In the genomic region with DNA sequence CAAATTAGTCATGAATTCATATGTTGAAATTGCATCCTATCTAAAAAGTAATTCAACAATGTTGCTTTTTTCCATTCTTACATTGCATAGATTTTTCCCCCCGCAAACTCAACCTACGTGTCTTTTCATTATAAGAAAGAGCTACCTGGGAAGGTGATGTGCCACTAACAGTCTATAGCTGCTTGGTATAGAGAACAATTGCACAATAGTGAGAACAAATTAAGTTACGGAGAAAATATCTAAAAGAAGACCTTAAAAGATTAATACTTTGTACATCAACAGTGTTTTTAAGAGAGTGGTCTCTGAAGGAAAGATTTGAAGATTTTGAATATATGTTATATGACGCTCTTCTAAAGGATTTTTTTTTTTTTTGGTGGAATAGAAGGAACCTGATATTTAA, we compare ENCODE assay signal across 17 cellular contexts.
DNase-seq lines count a peak whose midpoint lies in the region; ATAC-seq, FAIRE-seq and TF ChIP-seq lines count a peak whose summit lies in the region.
"Had no signal": no experiment of that assay in that cellular context is flagged by ENCODE, and none has a peak within 500 bp of the region (broad histone marks: within the 10 kb centered on the region; RNA-seq: fewer than 3 reads in every experiment).

No MANE protein-coding gene starts in this region.

- H3K4me1 ChIP-seq in IMR-90 (ENCODE audit: control insufficient read depth, insufficient read depth, low read length) = peaks cover 4% of the 10 kb centered on the region
- H3K4me1 ChIP-seq in RWPE2 (ENCODE audit: insufficient read depth, poor library complexity, severe bottlenecking) = peaks cover 10% of the 10 kb centered on the region
- peaks cover 9% of the 10 kb centered on the region for H3K4me1 ChIP-seq in endothelial cell of umbilical vein (ENCODE audit: control insufficient read depth, extremely low read depth, insufficient read depth, low read length)
- H3K4me1 ChIP-seq in mesendoderm (ENCODE audit: control insufficient read depth, low read depth, low read length) = peaks cover 8% of the 10 kb centered on the region
- H3K4me1 ChIP-seq: Caco-2 had no signal

- H3K27me3 Mint-ChIP-seq in Calu3 (ENCODE audit: unreplicated experiment) = no peaks in the 10 kb centered on the region
- H3K27me3 Mint-ChIP-seq: B cell; CD4-positive, CD25-positive, alpha-beta regulatory T cell had no signal

- no peak overlapping the region for H3K9ac ChIP-seq in IMR-90 (ENCODE audit: low read depth, low read length)
- no peak overlapping the region for H3K9ac ChIP-seq in endothelial cell of umbilical vein (replicated peaks; ENCODE audit: extremely low read depth, insufficient read depth, low read length)
- H3K9ac ChIP-seq in mesendoderm (ENCODE audit: low read length) = no peak overlapping the region
- H3K9ac ChIP-seq: BLaER1, GM23248 had no signal

- CTCF ChIA-PET in Calu3 (lab: Charles Lee) (interaction anchor here (0.7 to 1.1 kb wide), 4 partner anchors 27 to 202 kb away, joined by 3 to 4 read pairs (median 3); no protein-coding TSS in a partner anchor), IMR-90 (lab: Yijun Ruan, JAX) (interaction anchor here (0.6 to 1.3 kb wide), 3 partner anchors 10 to 1006 kb away, joined by 3 to 4 read pairs (median 4); a partner anchor contains a TSS), endothelial cell of umbilical vein (lab: Charles Lee) (interaction anchor here (0.7 to 2.7 kb wide), 12 partner anchors 15 to 1596 kb away, joined by 3 to 25 read pairs (median 4); no protein-coding TSS in a partner anchor)

- TF ChIP-seq CTCF in Calu3 (IDR thresholded peaks at IDR 0.05; ENCODE audit: unreplicated experiment) (no peak), IMR-90 (conservative IDR thresholded peaks at IDR 0.05; ENCODE audit: low read depth, low read length) (no peak), RWPE2 (IDR thresholded peaks at IDR 0.05; ENCODE audit: poor library complexity, severe bottlenecking) (no peak), endothelial cell of umbilical vein (IDR thresholded peaks at IDR 0.05; ENCODE audit: extremely low read depth in 1 of 2, insufficient read depth in 1 of 2, low read depth in 1 of 2, low read length in 2 of 2) (no peak)

- in situ Hi-C loops in IMR-90 (cut with MboI; ENCODE audit: low sequenced_read_pairs) = loop anchor here (25.0 kb wide), 1 partner anchor 752 kb away; a partner anchor contains a TSS

- FAIRE-seq in endothelial cell of umbilical vein (lab: Jason Lieb, UNC) (no peak), GM12891 (lab: Jason Lieb, UNC) (no peak)
- FAIRE-seq: GM12892 had no signal

- H3K4me1 Mint-ChIP-seq in Calu3 (ENCODE audit: low read depth, unreplicated experiment) = peaks cover 63% of the 10 kb centered on the region

- H3K56ac ChIP-seq in IMR-90 (ENCODE audit: extremely low read depth, insufficient read depth, low read length) (no peak overlapping the region), mesendoderm (ENCODE audit: low read length) (no peak overlapping the region)

- H3K9me3 ChIP-seq in IMR-90 (ENCODE audit: control insufficient read depth, insufficient read depth, low read length) (no peaks in the 10 kb centered on the region), RWPE2 (ENCODE audit: severe bottlenecking) (no peaks in the 10 kb centered on the region), endothelial cell of umbilical vein (replicated peaks; ENCODE audit: control insufficient read depth, insufficient read depth, low read length) (no peaks in the 10 kb centered on the region)
- H3K9me3 ChIP-seq: BLaER1, Caco-2 had no signal

- no TSS peak for BruUV-seq in Calu3 (replicated peaks; lab: Mats Ljungman, UMichigan)
- no TSS peak for BruUV-seq in IMR-90 (replicated peaks; lab: Mats Ljungman, UMichigan)
- BruUV-seq in endothelial cell of umbilical vein (replicated peaks; lab: Mats Ljungman, UMichigan) = no TSS peak

- no peak for TF ChIP-seq RAD21 in IMR-90 (IDR thresholded peaks at IDR 0.05; ENCODE audit: low read length)

- H3K4me3 Mint-ChIP-seq in Calu3 (ENCODE audit: low read depth, unreplicated experiment) = peak overlapping the region; percentile 20
- H3K4me3 Mint-ChIP-seq: B cell; CD8-positive, alpha-beta T cell had no signal

- H3K23ac ChIP-seq in IMR-90 (ENCODE audit: low read depth, low read length) = no peak overlapping the region
- H3K23ac ChIP-seq in mesendoderm (ENCODE audit: low read length) = no peak overlapping the region

- peak overlapping the region; percentile 76 for H3K27ac Mint-ChIP-seq in Calu3 (ENCODE audit: unreplicated experiment)
- H3K27ac Mint-ChIP-seq: B cell; CD4-positive, CD25-positive, alpha-beta regulatory T cell; CD8-positive, alpha-beta T cell had no signal

- H2AK5ac ChIP-seq in IMR-90 (ENCODE audit: low read depth, low read length) (no peak overlapping the region), mesendoderm (ENCODE audit: low read length) (no peak overlapping the region)

- H2AFZ ChIP-seq in IMR-90 (replicated peaks; ENCODE audit: low read length, poor library complexity) (no peak overlapping the region), endothelial cell of umbilical vein (ENCODE audit: low read depth, low read length) (no peak overlapping the region)
- H2AFZ ChIP-seq: GM23248 had no signal

- no peaks in the 10 kb centered on the region for H3K79me2 ChIP-seq in endothelial cell of umbilical vein (ENCODE audit: control insufficient read depth, insufficient read depth, low read length)
- H3K79me2 ChIP-seq in mesendoderm (ENCODE audit: control insufficient read depth, insufficient read depth, low read length) = no peaks in the 10 kb centered on the region

- H4K8ac ChIP-seq in IMR-90 (ENCODE audit: low read depth in 2 of 2, low read length in 2 of 2) = no peak overlapping the region
- H4K8ac ChIP-seq in mesendoderm (ENCODE audit: low read depth, low read length) = no peak overlapping the region

- POLR2A ChIA-PET in IMR-90 (lab: Charles Lee; ENCODE audit: unreplicated experiment) (no interaction called here), endothelial cell of umbilical vein (lab: Charles Lee) (no interaction called here)

- ATAC-seq in IMR-90 (ENCODE audit: low read depth) (no peak), RWPE2 (ENCODE audit: low read depth) (no peak; the same call in 1 of the 3 replicates), GM19328 (IDR thresholded peaks at IDR 0.05; ENCODE audit: unreplicated experiment) (no peak)

- peaks cover 3% of the 10 kb centered on the region; the same call in 1 of the 2 replicates for H3K9me1 ChIP-seq in IMR-90 (ENCODE audit: insufficient read depth, low read length)
- no peaks in the 10 kb centered on the region for H3K9me1 ChIP-seq in endothelial cell of umbilical vein (replicated peaks; ENCODE audit: control insufficient read depth, extremely low read depth, insufficient read depth, low read length)

- TF ChIP-seq POLR2A in IMR-90 (IDR thresholded peaks at IDR 0.05; ENCODE audit: low read depth, low read length) (no peak), endothelial cell of umbilical vein (IDR thresholded peaks at IDR 0.05; ENCODE audit: low read depth, low read length) (no peak), GM12891 (IDR thresholded peaks at IDR 0.05; ENCODE audit: low read depth, low read length) (no peak)

- H4K5ac ChIP-seq in IMR-90 (ENCODE audit: low read depth, low read length) = no peak overlapping the region
- H4K5ac ChIP-seq in mesendoderm (ENCODE audit: low read length) = no peak overlapping the region

- H3K18ac ChIP-seq in IMR-90 (ENCODE audit: low read depth, low read length) (no peak overlapping the region), mesendoderm (ENCODE audit: low read length) (no peak overlapping the region)

- dilution Hi-C loops in IMR-90 (cut with HindIII; ENCODE audit: low sequenced_read_pairs, unreplicated experiment) (no loop called here), endothelial cell of umbilical vein (cut with MboI; ENCODE audit: extremely low pct_ligation_motif_present, low sequenced_read_pairs) (no loop called here)

- H3K4ac ChIP-seq in IMR-90 (ENCODE audit: low read depth, low read length) (no peak overlapping the region), mesendoderm (ENCODE audit: low read depth, low read length) (no peak overlapping the region)

- no peaks in the 10 kb centered on the region; the same call in 1 of the 2 replicates for H4K20me1 ChIP-seq in IMR-90 (ENCODE audit: insufficient read depth, low read length)
- no peaks in the 10 kb centered on the region for H4K20me1 ChIP-seq in endothelial cell of umbilical vein (replicated peaks; ENCODE audit: control insufficient read depth, extremely low read depth, insufficient read depth, low read length)
- H4K20me1 ChIP-seq: BLaER1 had no signal

- H3K27me3 ChIP-seq in IMR-90 (ENCODE audit: control insufficient read depth, insufficient read depth, low read length) (no peaks in the 10 kb centered on the region), RWPE2 (ENCODE audit: insufficient read depth, poor library complexity, severe bottlenecking) (no peaks in the 10 kb centered on the region), endothelial cell of umbilical vein (ENCODE audit: control insufficient read depth in 2 of 2, insufficient read depth in 2 of 2, low read length in 2 of 2) (no peaks in the 10 kb centered on the region), mesendoderm (ENCODE audit: insufficient read depth, low read length, poor library complexity) (no peaks in the 10 kb centered on the region)
- H3K27me3 ChIP-seq: BLaER1 had no signal

- H2BK20ac ChIP-seq in IMR-90 (ENCODE audit: low read depth, low read length) = no peak overlapping the region

- H3K36me3 Mint-ChIP-seq in Calu3 (ENCODE audit: insufficient read depth, unreplicated experiment) = peaks cover 74% of the 10 kb centered on the region

- WGBS in IMR-90 (ENCODE audit: extremely low coverage in 2 of 2, insufficient read length in 1 of 2), 2 experiments = no CpG with 5 or more reads among the region's 4 CpGs
- no CpG with 5 or more reads among the region's 4 CpGs for WGBS in mesendoderm (ENCODE audit: extremely low coverage, insufficient coverage, low lambda C conversion rate)

- no peaks in the 10 kb centered on the region for H3K9me3 Mint-ChIP-seq in Calu3 (ENCODE audit: low read depth, unreplicated experiment)
- H3K9me3 Mint-ChIP-seq: CD4-positive, CD25-positive, alpha-beta regulatory T cell; CD8-positive, alpha-beta T cell had no signal

- H2BK5ac ChIP-seq in IMR-90 (ENCODE audit: low read depth, low read length, poor library complexity, severe bottlenecking) (no peak overlapping the region), mesendoderm (ENCODE audit: low read length) (no peak overlapping the region)

- H2BK15ac ChIP-seq in IMR-90 (ENCODE audit: low read depth, low read length) (no peak overlapping the region), mesendoderm (replicated peaks; ENCODE audit: low read depth) (no peak overlapping the region)

- no peak overlapping the region for H2AK9ac ChIP-seq in IMR-90 (replicated peaks; ENCODE audit: low read depth, low read length, poor library complexity)

- no peak overlapping the region for H4K91ac ChIP-seq in IMR-90 (ENCODE audit: insufficient read depth, low read depth, low read length)

- no peak overlapping the region for H2BK120ac ChIP-seq in IMR-90 (ENCODE audit: low read depth, low read length)
- no peak overlapping the region for H2BK120ac ChIP-seq in mesendoderm (ENCODE audit: low read depth, low read length)

- H3K27ac ChIP-seq in IMR-90 (ENCODE audit: insufficient read depth, low read length) = no peak overlapping the region
- peak overlapping the region; percentile 44 for H3K27ac ChIP-seq in RWPE2 (ENCODE audit: poor library complexity, severe bottlenecking)
- H3K27ac ChIP-seq in endothelial cell of umbilical vein (ENCODE audit: insufficient read depth, low read depth, low read length) = no peak overlapping the region
- H3K27ac ChIP-seq in mesendoderm (ENCODE audit: low read depth, low read length) = no peak overlapping the region
- H3K27ac ChIP-seq: BLaER1, C4-2B, GM23248 had no signal

- no peak overlapping the region for H3K4me2 ChIP-seq in IMR-90 (ENCODE audit: low read depth, low read length)
- H3K4me2 ChIP-seq in endothelial cell of umbilical vein (ENCODE audit: insufficient read depth, low read length) = peak overlapping the region; percentile 49
- H3K4me2 ChIP-seq in mesendoderm (ENCODE audit: low read length) = no peak overlapping the region
- H3K4me2 ChIP-seq: BLaER1 had no signal

- H3K79me1 ChIP-seq in IMR-90 (ENCODE audit: low read depth in 1 of 2, low read length in 2 of 2) (peaks cover 11 to 32% of the 10 kb centered on the region in 2 experiments), mesendoderm (ENCODE audit: low read length) (no peaks in the 10 kb centered on the region)

- H3K36me3 ChIP-seq in IMR-90 (ENCODE audit: control insufficient read depth, insufficient read depth, low read length) = peaks cover 12% of the 10 kb centered on the region
- peaks cover 41% of the 10 kb centered on the region for H3K36me3 ChIP-seq in RWPE2 (ENCODE audit: low read depth)
- H3K36me3 ChIP-seq in endothelial cell of umbilical vein (ENCODE audit: control insufficient read depth in 2 of 2, extremely low read depth in 1 of 2, insufficient read depth in 2 of 2, low read length in 2 of 2) = no peaks in the 10 kb centered on the region
- no peaks in the 10 kb centered on the region for H3K36me3 ChIP-seq in mesendoderm (ENCODE audit: control insufficient read depth, insufficient read depth, low read length)

- intact Hi-C loops in Calu3 (cut with micrococcal nuclease; ENCODE audit: unreplicated experiment) (loop anchor here (2.0 to 5.0 kb wide), 4 partner anchors 57 to 201 kb away; a partner anchor contains a TSS), IMR-90 (cut with micrococcal nuclease) (loop anchor here (1.0 to 10.0 kb wide), 5 partner anchors 112 to 779 kb away; a partner anchor contains a TSS), endothelial cell of umbilical vein (cut with micrococcal nuclease) (loop anchor here (1.0 to 10.0 kb wide), 4 partner anchors 112 to 782 kb away; a partner anchor contains a TSS)

- H3K4me3 ChIP-seq in IMR-90 (ENCODE audit: insufficient read depth, low read depth, low read length) (no peak overlapping the region), RWPE2 (ENCODE audit: severe bottlenecking) (no peak overlapping the region), endothelial cell of umbilical vein (replicated peaks in 1 of 3; ENCODE audit: insufficient read depth in 1 of 3, low read depth in 1 of 3, low read length in 3 of 3) (no peak overlapping the region), mesendoderm (ENCODE audit: low read length) (no peak overlapping the region)
- H3K4me3 ChIP-seq: BLaER1, GM23248 had no signal

- DNase-seq in Calu3 (no peak), IMR-90 (peak; percentile 23), RWPE2 (ENCODE audit: low spot score) (no peak), endothelial cell of umbilical vein (ENCODE audit: low read depth, low spot score) (peak; percentile 34), GM12891 (ENCODE audit: insufficient read length, low spot score) (no peak), mesendoderm (no peak), SK-N-DZ (ENCODE audit: low spot score) (no peak)
- DNase-seq: CD8-positive, alpha-beta T cell; H7 had no signal

- no peak overlapping the region for H3K14ac ChIP-seq in IMR-90 (replicated peaks; ENCODE audit: low read depth, low read length)

Comparison
In these comparisons a context has a peak if more than half of its experiments do, and no peak if none do; other contexts are left out.
1. DNase-seq: peak in IMR-90 (single experiment) and endothelial cell of umbilical vein (single experiment); none in Calu3 (single experiment), RWPE2 (single experiment), GM12891 (single experiment), mesendoderm (single experiment) and SK-N-DZ (single experiment).